19 cellular contexts compared by ENCODE assay signal in genomic region chr1:177650947-177651346, GRCh38.
DNase-seq lines count a peak whose midpoint lies in the region; ATAC-seq, FAIRE-seq and TF ChIP-seq lines count a peak whose summit lies in the region.
"Had no signal": no experiment of that assay in that cellular context is flagged by ENCODE, and none has a peak within 500 bp of the region (broad histone marks: within the 10 kb centered on the region; RNA-seq: fewer than 3 reads in every experiment).

No MANE protein-coding gene starts in this region.

- CTCF ChIA-PET in CD8-positive, alpha-beta memory T cell (lab: Charles Lee) = no interaction called here

- H3K9ac ChIP-seq in kidney (ENCODE audit: low read length in 2 of 2) = no peak overlapping the region
- H3K9ac ChIP-seq: parathyroid adenoma had no signal

- DNase-seq in kidney (no peak), renal cortical epithelial cell (ENCODE audit: low read depth) (peak; percentile 96), HAP-1 (ENCODE audit: low spot score in 2 of 2) (no peak), NCI-H1694 (lab: John Stamatoyannopoulos, UW) (no peak)
- DNase-seq in CD8-positive, alpha-beta memory T cell = no peak
- DNase-seq: BE2C; NCI-H1436; NCI-H2227 treated with DMSO at 0.1 percent for 48 hours; stimulated activated CD4-positive, alpha-beta T cell treated with anti-CD3 and anti-CD28 coated beads, Interleukin-12 subunit alpha, Interleukin-12 subunit beta, amount 100 ng/mL, for 4 hours had no signal

- no peak overlapping the region for H3K4me3 ChIP-seq in kidney (ENCODE audit: low read length in 2 of 2)
- no peak overlapping the region for H3K4me3 ChIP-seq in HAP-1
- H3K4me3 ChIP-seq in CD8-positive, alpha-beta memory T cell (ENCODE audit: low read length) = no peak overlapping the region

- H3K36me3 Mint-ChIP-seq in CD8-positive, alpha-beta memory T cell = no peaks in the 10 kb centered on the region
- H3K36me3 Mint-ChIP-seq: WTC11 had no signal

- H3K27me3 ChIP-seq in HAP-1 (ENCODE audit: low read depth) = no peaks in the 10 kb centered on the region
- no peaks in the 10 kb centered on the region for H3K27me3 ChIP-seq in CD8-positive, alpha-beta memory T cell (ENCODE audit: insufficient read depth, low read length, poor library complexity, severe bottlenecking)
- H3K27me3 ChIP-seq: BE2C had no signal

- peaks cover 2 to 24% (median 4%) of the 10 kb centered on the region in 5 donors for H3K9me3 Mint-ChIP-seq in CD8-positive, alpha-beta memory T cell

- no peak overlapping the region for H3K4me3 Mint-ChIP-seq in CD8-positive, alpha-beta memory T cell
- H3K4me3 Mint-ChIP-seq: activated T-helper 17 cell treated with anti-CD3 and anti-CD28 coated beads, Interleukin-2, amount 50 U/mL, for 72 hours; T-helper 1 cell treated with Interleukin-12 subunit alpha and Interleukin-12 subunit beta and Interleukin-4 antibody, amounts not matched to agents 30 μg/mL and 1 μg/mL, for 36 hours; WTC11 had no signal

- peak; percentile 95 for FAIRE-seq in kidney (lab: Jason Lieb, UNC)
- FAIRE-seq: GM19239, HTR-8/SVneo, keratinocyte had no signal

- ATAC-seq in GM18870 (IDR thresholded peaks at IDR 0.05; ENCODE audit: unreplicated experiment) (peak; percentile 51), HG03432 (IDR thresholded peaks at IDR 0.05; ENCODE audit: unreplicated experiment) (peak; percentile 58), SK-N-SH treated with all-trans-retinoic acid at 6 μM for 48 hours (no peak)
- ATAC-seq: activated T-helper 17 cell treated with anti-CD3 and anti-CD28 coated beads, Interleukin-2, amount 50 U/mL, for 72 hours; WTC11 had no signal

- peak overlapping the region in 1 of 2 donors; percentile 23 for H3K27ac ChIP-seq in kidney (ENCODE audit: low read depth in 2 of 2, low read length in 2 of 2)
- H3K27ac ChIP-seq in CD8-positive, alpha-beta memory T cell (ENCODE audit: low read depth, low read length) = no peak overlapping the region
- H3K27ac ChIP-seq: parathyroid adenoma had no signal

- H3K4me1 ChIP-seq in kidney (ENCODE audit: control insufficient read depth in 1 of 2, insufficient read depth in 1 of 2, low read depth in 1 of 2, low read length in 2 of 2) = peaks cover 9 to 19% of the 10 kb centered on the region in 2 donors
- H3K4me1 ChIP-seq in HAP-1 = no peaks in the 10 kb centered on the region
- H3K4me1 ChIP-seq in CD8-positive, alpha-beta memory T cell (ENCODE audit: insufficient read depth, low read length) = no peaks in the 10 kb centered on the region
- H3K4me1 ChIP-seq: BE2C, parathyroid adenoma had no signal

- POLR2A ChIA-PET in CD8-positive, alpha-beta memory T cell (lab: Charles Lee) = no interaction called here

- in situ Hi-C loops in HAP-1 (cut with MboI; ENCODE audit: low sequenced_read_pairs) = no loop called here

- TF ChIP-seq CTCF in kidney (IDR thresholded peaks at IDR 0.05; ENCODE audit: borderline replicate concordance, extremely low read depth, insufficient read depth) = no peak

- intact Hi-C loops in kidney (cut with DNase I) = no loop called here

- no peaks in the 10 kb centered on the region for H3K27me3 Mint-ChIP-seq in CD8-positive, alpha-beta memory T cell
- H3K27me3 Mint-ChIP-seq: activated T-helper 17 cell treated with anti-CD3 and anti-CD28 coated beads, Interleukin-2, amount 50 U/mL, for 72 hours had no signal

- H3K27ac Mint-ChIP-seq in CD8-positive, alpha-beta memory T cell = no peak overlapping the region
- H3K27ac Mint-ChIP-seq: activated T-helper 17 cell treated with anti-CD3 and anti-CD28 coated beads, Interleukin-2, amount 50 U/mL, for 72 hours; T-helper 1 cell treated with Interleukin-12 subunit alpha and Interleukin-12 subunit beta and Interleukin-4 antibody, amounts not matched to agents 30 μg/mL and 1 μg/mL, for 36 hours; WTC11 had no signal

- H3K36me3 ChIP-seq in kidney (ENCODE audit: control insufficient read depth in 1 of 2, insufficient read depth in 2 of 2, low read length in 2 of 2) (no peaks in the 10 kb centered on the region), HAP-1 (replicated peaks) (no peaks in the 10 kb centered on the region)
- H3K36me3 ChIP-seq in CD8-positive, alpha-beta memory T cell (ENCODE audit: insufficient read depth, low read length) = no peaks in the 10 kb centered on the region
- H3K36me3 ChIP-seq: BE2C had no signal

- H3K9me3 ChIP-seq in kidney (ENCODE audit: control insufficient read depth in 1 of 2, low read length in 2 of 2) = no peaks in the 10 kb centered on the region
- H3K9me3 ChIP-seq in HAP-1 = no peaks in the 10 kb centered on the region
- H3K9me3 ChIP-seq in CD8-positive, alpha-beta memory T cell (ENCODE audit: low read length) = no peaks in the 10 kb centered on the region

- no peaks in the 10 kb centered on the region for H3K4me1 Mint-ChIP-seq in CD8-positive, alpha-beta memory T cell
- H3K4me1 Mint-ChIP-seq: activated T-helper 17 cell treated with anti-CD3 and anti-CD28 coated beads, Interleukin-2, amount 50 U/mL, for 72 hours had no signal

TF ChIP-seq in SK-N-SH treated with all-trans-retinoic acid at 6 μM for 48 hours, 23 proteins besides CTCF, POLR2A, EP300 and RAD21 (continues in another document):
- TF ChIP-seq CSRNP3 (CRISPR knock-in tag; IDR thresholded peaks at IDR 0.05) (no peak), ISL1 (CRISPR knock-in tag; IDR thresholded peaks at IDR 0.05) (no peak), TSHZ2 (CRISPR knock-in tag; IDR thresholded peaks at IDR 0.05) (no peak), GLIS3 (CRISPR knock-in tag; IDR thresholded peaks at IDR 0.05) (no peak), TOX (CRISPR knock-in tag; IDR thresholded peaks at IDR 0.05; ENCODE audit: borderline replicate concordance) (no peak), PPARA (CRISPR knock-in tag; IDR thresholded peaks at IDR 0.05; ENCODE audit: borderline replicate concordance) (no peak), ZNF70 (CRISPR knock-in tag; IDR thresholded peaks at IDR 0.05) (no peak), ZNF565 (CRISPR knock-in tag; conservative IDR thresholded peaks at IDR 0.05; ENCODE audit: low read depth) (no peak), BACH2 (CRISPR knock-in tag; IDR thresholded peaks at IDR 0.05; ENCODE audit: borderline replicate concordance) (no peak), ZNF8 (CRISPR knock-in tag; IDR thresholded peaks at IDR 0.05) (no peak), CSDC2 (CRISPR knock-in tag; IDR thresholded peaks at IDR 0.05) (no peak), ZFP30 (CRISPR knock-in tag; IDR thresholded peaks at IDR 0.05) (no peak), ZC3H10 (CRISPR knock-in tag; IDR thresholded peaks at IDR 0.05) (no peak), ARNTL (CRISPR knock-in tag; IDR thresholded peaks at IDR 0.05; ENCODE audit: borderline replicate concordance, low read depth) (no peak), ZFP3 (CRISPR knock-in tag; IDR thresholded peaks at IDR 0.05) (no peak), ESRRG (CRISPR knock-in tag; IDR thresholded peaks at IDR 0.05) (no peak), TCF4 (CRISPR knock-in tag; IDR thresholded peaks at IDR 0.05; ENCODE audit: borderline replicate concordance) (no peak), SNAI2 (CRISPR knock-in tag; IDR thresholded peaks at IDR 0.05) (no peak)
